In genomic region chr2:72148391-72148974, GRCh38 we compare ENCODE assay signal across 9 cellular contexts. TPM values are rescaled to one million over a fixed set of nuclear protein-coding genes. Genes with fewer than 3 reads are reported as not detected.
DNase-seq lines count a peak whose midpoint lies in the region; ATAC-seq and TF ChIP-seq lines count a peak whose summit lies in the region.
"Had no signal": no experiment of that assay in that cellular context is flagged by ENCODE, and none has a peak within 500 bp of the region (broad histone marks: within the 10 kb centered on the region; RNA-seq: fewer than 3 reads in every experiment).

No MANE protein-coding gene starts in this region.

- peak overlapping the region; percentile 59 for H3K4me3 Mint-ChIP-seq in activated CD4-positive, alpha-beta memory T cell treated with anti-CD3 and anti-CD28 coated beads for 36 hours

- H3K36me3 ChIP-seq in heart right ventricle, result no peaks in the 10 kb centered on the region
- no peaks in the 10 kb centered on the region for H3K36me3 ChIP-seq in skeletal muscle satellite cell (ENCODE audit: insufficient read depth, low read length)

- TF ChIP-seq CTCF in heart right ventricle (IDR thresholded peaks at IDR 0.05), result no peak

- H3K4me3 ChIP-seq in heart right ventricle (peak overlapping the region in 9 of 10 donors; percentile 40 to 75 (median 54)), skeletal muscle satellite cell (ENCODE audit: low read length) (peak overlapping the region; percentile 76)

- intact Hi-C loops in activated CD4-positive, alpha-beta memory T cell treated with anti-CD3 and anti-CD28 coated beads for 36 hours (cut with micrococcal nuclease), result loop anchor here (5.0 to 10.0 kb wide), 2 partner anchors 596 to 769 kb away; partner anchors contain the start of gene EMX1
- intact Hi-C loops in heart right ventricle (cut with DNase I), result loop anchor here in 6 of 10 donors (5.0 to 10.0 kb wide), 6 partner anchors 346 to 601 kb away; no protein-coding TSS in a partner anchor

- H3K27me3 ChIP-seq in heart right ventricle (peaks cover 15 to 88% (median 64%) of the 10 kb centered on the region in 7 donors), skeletal muscle satellite cell (ENCODE audit: control insufficient read depth, insufficient read depth, low read length) (peaks cover 76% of the 10 kb centered on the region)

- H3K4me2 ChIP-seq in skeletal muscle satellite cell (ENCODE audit: low read length), result peak overlapping the region; percentile 98

- no peak overlapping the region for H3K27ac ChIP-seq in heart right ventricle

- no peak overlapping the region for H3K9ac ChIP-seq in skeletal muscle satellite cell (ENCODE audit: low read depth, low read length)

- no peaks in the 10 kb centered on the region for H3K9me3 ChIP-seq in heart right ventricle
- H3K9me3 ChIP-seq in skeletal muscle satellite cell (replicated peaks; ENCODE audit: low read length), result peaks cover 5% of the 10 kb centered on the region

- H3K27me3 Mint-ChIP-seq in activated CD4-positive, alpha-beta memory T cell treated with anti-CD3 and anti-CD28 coated beads for 36 hours, result peaks cover 63% of the 10 kb centered on the region

- no peak for ATAC-seq in heart right ventricle
- ATAC-seq in HG03097 (IDR thresholded peaks at IDR 0.05; ENCODE audit: low FRiP score, unreplicated experiment), result no peak
- no peak for ATAC-seq in HG03045 (IDR thresholded peaks at IDR 0.05; ENCODE audit: unreplicated experiment)

- DNase-seq in activated CD4-positive, alpha-beta T cell treated with anti-CD3 and anti-CD28 coated beads for 1 hour, result peak; percentile 2
- no peak for DNase-seq in activated CD4-positive, alpha-beta T cell treated with anti-CD3 and anti-CD28 coated beads, Interleukin-2, amount 50 U/mL, for 1 hour
- peak; percentile 9 for DNase-seq in activated CD4-positive, alpha-beta memory T cell treated with anti-CD3 and anti-CD28 coated beads for 36 hours
- DNase-seq in heart right ventricle, result no peak
- no peak for DNase-seq in cerebellar cortex (ENCODE audit: low spot score)
- DNase-seq: DND-41 had no signal

- POLR2A ChIA-PET in activated CD4-positive, alpha-beta memory T cell treated with anti-CD3 and anti-CD28 coated beads for 36 hours (lab: Charles Lee), result interaction anchor here (0.6 kb wide), 1 partner anchor 1911 kb away, joined by 3 read pairs; no protein-coding TSS in a partner anchor

- H3K9me3 Mint-ChIP-seq in activated CD4-positive, alpha-beta memory T cell treated with anti-CD3 and anti-CD28 coated beads for 36 hours, result no peaks in the 10 kb centered on the region

- H3K4me1 Mint-ChIP-seq in activated CD4-positive, alpha-beta memory T cell treated with anti-CD3 and anti-CD28 coated beads for 36 hours (ENCODE audit: low read depth), result peaks cover 44% of the 10 kb centered on the region

- CTCF ChIA-PET in activated CD4-positive, alpha-beta memory T cell treated with anti-CD3 and anti-CD28 coated beads for 36 hours (lab: Charles Lee), result interaction anchor here (1.5 to 3.2 kb wide), 3 partner anchors 11 to 601 kb away, joined by 3 to 23 read pairs (median 6); no protein-coding TSS in a partner anchor

- H3K36me3 Mint-ChIP-seq in activated CD4-positive, alpha-beta memory T cell treated with anti-CD3 and anti-CD28 coated beads for 36 hours, result peaks cover 1% of the 10 kb centered on the region

- WGBS in heart right ventricle, 2 donors, result 0 to 1% methylated on average over 28 to 58 of the region's 62 CpGs

- H3K27ac Mint-ChIP-seq in activated CD4-positive, alpha-beta memory T cell treated with anti-CD3 and anti-CD28 coated beads for 36 hours, result no peak overlapping the region

- H3K4me1 ChIP-seq in heart right ventricle, result peaks cover 26 to 66% (median 60%) of the 10 kb centered on the region in 9 donors
- H3K4me1 ChIP-seq in skeletal muscle satellite cell (ENCODE audit: control insufficient read depth, insufficient read depth, low read length), result peaks cover 38% of the 10 kb centered on the region

RNA-seq across cellular contexts. Expression of gene CYP26B1, which starts 0.8 kb away (rescaled TPM):
- total RNA-seq in activated CD4-positive, alpha-beta memory T cell treated with anti-CD3 and anti-CD28 coated beads for 36 hours, result not detected
- 1 to 10 TPM; 2.6 to 8.3 (median 4.7) TPM for total RNA-seq in heart right ventricle
- 1 to 10 TPM in 1 of 2 donors, under 1 TPM in 1; 0.88 to 6.2 TPM for polyA plus RNA-seq in heart right ventricle
- total RNA-seq in skeletal muscle satellite cell (2012; rRNA removed), result 1.0 and 5.7 TPM in 2 replicates

Comparison
In these comparisons a context has a peak if more than half of its experiments do, and no peak if none do; other contexts are left out.
1. DNase-seq: peak in activated CD4-positive, alpha-beta T cell treated with anti-CD3 and anti-CD28 coated beads for 1 hour (single experiment) and activated CD4-positive, alpha-beta memory T cell treated with anti-CD3 and anti-CD28 coated beads for 36 hours (single experiment); none in activated CD4-positive, alpha-beta T cell treated with anti-CD3 and anti-CD28 coated beads, Interleukin-2, amount 50 U/mL, for 1 hour (single experiment), heart right ventricle (0 of 2) and cerebellar cortex (single experiment).